36 cellular contexts compared by ENCODE assay signal in the genomic region with DNA sequence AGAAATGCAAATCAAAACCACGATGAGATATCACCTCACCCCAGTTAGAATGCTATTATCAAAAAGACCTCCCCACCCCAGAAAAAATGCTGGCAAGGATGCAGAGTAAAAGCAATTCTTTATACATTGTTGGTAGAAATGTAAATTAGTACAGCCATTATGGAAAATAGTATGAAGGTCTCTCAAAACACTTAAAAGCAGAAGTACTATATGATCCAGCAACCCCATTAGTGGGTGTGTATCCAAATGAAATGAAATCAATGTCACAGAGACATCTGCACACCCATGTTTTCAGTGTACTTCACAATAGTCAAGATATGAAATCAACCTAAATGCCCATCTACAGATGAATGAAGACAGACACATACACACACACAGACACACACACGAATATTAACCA.
"Had no signal": no experiment of that assay in that cellular context is flagged by ENCODE, and none has a peak within 500 bp of the region (broad histone marks: within the 10 kb centered on the region; RNA-seq: fewer than 3 reads in every experiment).

No MANE protein-coding gene starts in this region.

- H3K36me3 ChIP-seq: cardiac muscle cell, colonic mucosa, gastroesophageal sphincter, pancreas, prostate gland, sigmoid colon, vagina had no signal

- H3K27ac Mint-ChIP-seq: activated CD4-positive, alpha-beta T cell treated with anti-CD3 and anti-CD28 coated beads for 36 hours; activated CD8-positive, alpha-beta T cell treated with anti-CD3 and anti-CD28 coated beads, Interleukin-2, amount 10 ng/mL, durations not matched to agents 7 days and 5 days; activated naive CD8-positive, alpha-beta T cell; activated T-cell treated with anti-CD3 and anti-CD28 coated beads, Interleukin-2, amount 50 U/mL, for 72 hours; effector memory CD8-positive, alpha-beta T cell; mesothelial cell of epicardium; stimulated activated effector memory CD8-positive, alpha-beta T cell treated with anti-CD3 and anti-CD28 coated beads, Interleukin-12 subunit alpha, Interleukin-12 subunit beta, amount 100 ng/mL, for 72 hours; stimulated activated naive CD8-positive, alpha-beta T cell treated with anti-CD3 and anti-CD28 coated beads, Interleukin-15, amount 100 ng/mL, for 72 hours; type B pancreatic cell had no signal

- ATAC-seq: activated CD4-positive, alpha-beta T cell treated with anti-CD3 and anti-CD28 coated beads for 36 hours; activated CD8-positive, alpha-beta T cell treated with anti-CD3 and anti-CD28 coated beads, Interleukin-2, amount 10 ng/mL, durations not matched to agents 7 days and 5 days; activated T-cell treated with anti-CD3 and anti-CD28 coated beads, Interleukin-2, amount 50 U/mL, for 72 hours; body of pancreas; effector memory CD8-positive, alpha-beta T cell; gastroesophageal sphincter; left colon; naive thymus-derived CD8-positive, alpha-beta T cell; pancreas; stimulated activated effector memory CD8-positive, alpha-beta T cell treated with anti-CD3 and anti-CD28 coated beads, Interleukin-12 subunit alpha, Interleukin-12 subunit beta, amount 100 ng/mL, for 72 hours; stimulated activated naive CD8-positive, alpha-beta T cell treated with anti-CD3 and anti-CD28 coated beads, Interleukin-15, amount 100 ng/mL, for 72 hours had no signal

- H3K27me3 Mint-ChIP-seq: activated CD4-positive, alpha-beta T cell treated with anti-CD3 and anti-CD28 coated beads for 36 hours; activated naive CD8-positive, alpha-beta T cell; effector memory CD8-positive, alpha-beta T cell; naive thymus-derived CD8-positive, alpha-beta T cell; stimulated activated naive CD8-positive, alpha-beta T cell treated with anti-CD3 and anti-CD28 coated beads, Interleukin-15, amount 100 ng/mL, for 72 hours; type B pancreatic cell had no signal

- H3K9me3 ChIP-seq: body of pancreas, colonic mucosa, gastroesophageal sphincter, pancreas, prostate gland, sigmoid colon, vagina had no signal

- H3K4me1 Mint-ChIP-seq: stimulated activated effector memory CD8-positive, alpha-beta T cell treated with anti-CD3 and anti-CD28 coated beads, Interleukin-12 subunit alpha, Interleukin-12 subunit beta, amount 100 ng/mL, for 72 hours had no signal

- H3K4me3 ChIP-seq: body of pancreas, cardiac muscle cell, colonic mucosa, dorsolateral prefrontal cortex, gastroesophageal sphincter, pancreas, prostate gland, sigmoid colon, vagina had no signal

- DNase-seq: activated CD4-positive, alpha-beta T cell treated with anti-CD3 and anti-CD28 coated beads for 36 hours; activated CD4-positive, CD25-positive, alpha-beta regulatory T cell; activated CD8-positive, alpha-beta T cell treated with anti-CD3 and anti-CD28 coated beads, Interleukin-2, amount 10 ng/mL, durations not matched to agents 7 days and 5 days; activated naive CD4-positive, alpha-beta T cell treated with Interleukin-2 at 50 U/mL for 16 hours; activated T-cell treated with anti-CD3 and anti-CD28 coated beads for 4 hours; activated T-cell treated with anti-CD3 and anti-CD28 coated beads, Interleukin-2, amount 50 U/mL, for 72 hours; anterior cingulate cortex; body of pancreas; cerebellar nuclear complex; colonic mucosa; dorsolateral prefrontal cortex; effector memory CD8-positive, alpha-beta T cell; erythroblast; hippocampal formation; immature natural killer cell; kidney; left colon; mammary epithelial cell; naive thymus-derived CD8-positive, alpha-beta T cell; nucleus accumbens; pancreas; sigmoid colon; small intestine; stimulated activated CD4-positive, alpha-beta T cell treated with anti-CD3 and anti-CD28 coated beads, Interleukin-4, amount 100 ng/mL, for 24 hours; stimulated activated naive CD8-positive, alpha-beta T cell treated with anti-CD3 and anti-CD28 coated beads, Interleukin-15, amount 100 ng/mL, for 72 hours; substantia nigra; T-helper 2 cell had no signal

- H3K36me3 Mint-ChIP-seq: mesothelial cell of epicardium; naive thymus-derived CD8-positive, alpha-beta T cell; stimulated activated effector memory CD8-positive, alpha-beta T cell treated with anti-CD3 and anti-CD28 coated beads, Interleukin-12 subunit alpha, Interleukin-12 subunit beta, amount 100 ng/mL, for 72 hours; type B pancreatic cell had no signal

- H3K27ac ChIP-seq: body of pancreas, cardiac muscle cell, colonic mucosa, dorsolateral prefrontal cortex, gastroesophageal sphincter, pancreas, prostate gland, sigmoid colon, vagina had no signal

- H3K27me3 ChIP-seq: body of pancreas, cardiac muscle cell, colonic mucosa, dorsolateral prefrontal cortex, gastroesophageal sphincter, pancreas, sigmoid colon, vagina had no signal

- H3K4me3 Mint-ChIP-seq: activated CD4-positive, alpha-beta T cell treated with anti-CD3 and anti-CD28 coated beads for 36 hours; activated CD8-positive, alpha-beta T cell treated with anti-CD3 and anti-CD28 coated beads, Interleukin-2, amount 10 ng/mL, durations not matched to agents 7 days and 5 days; activated naive CD8-positive, alpha-beta T cell; activated T-cell treated with anti-CD3 and anti-CD28 coated beads, Interleukin-2, amount 50 U/mL, for 72 hours; effector memory CD8-positive, alpha-beta T cell; immature natural killer cell; mesothelial cell of epicardium; naive thymus-derived CD8-positive, alpha-beta T cell; neural crest cell; stimulated activated effector memory CD8-positive, alpha-beta T cell treated with anti-CD3 and anti-CD28 coated beads, Interleukin-12 subunit alpha, Interleukin-12 subunit beta, amount 100 ng/mL, for 72 hours; stimulated activated naive CD8-positive, alpha-beta T cell treated with anti-CD3 and anti-CD28 coated beads, Interleukin-15, amount 100 ng/mL, for 72 hours; type B pancreatic cell had no signal

- H3K9me3 Mint-ChIP-seq: activated T-cell treated with anti-CD3 and anti-CD28 coated beads, Interleukin-2, amount 50 U/mL, for 72 hours; effector memory CD8-positive, alpha-beta T cell; immature natural killer cell; naive thymus-derived CD8-positive, alpha-beta T cell; neural crest cell; stimulated activated effector memory CD8-positive, alpha-beta T cell treated with anti-CD3 and anti-CD28 coated beads, Interleukin-12 subunit alpha, Interleukin-12 subunit beta, amount 100 ng/mL, for 72 hours; stimulated activated naive CD8-positive, alpha-beta T cell treated with anti-CD3 and anti-CD28 coated beads, Interleukin-15, amount 100 ng/mL, for 72 hours had no signal

- H3K4me1 ChIP-seq: body of pancreas, pancreas, prostate gland, sigmoid colon, vagina had no signal
